In the genomic region with DNA sequence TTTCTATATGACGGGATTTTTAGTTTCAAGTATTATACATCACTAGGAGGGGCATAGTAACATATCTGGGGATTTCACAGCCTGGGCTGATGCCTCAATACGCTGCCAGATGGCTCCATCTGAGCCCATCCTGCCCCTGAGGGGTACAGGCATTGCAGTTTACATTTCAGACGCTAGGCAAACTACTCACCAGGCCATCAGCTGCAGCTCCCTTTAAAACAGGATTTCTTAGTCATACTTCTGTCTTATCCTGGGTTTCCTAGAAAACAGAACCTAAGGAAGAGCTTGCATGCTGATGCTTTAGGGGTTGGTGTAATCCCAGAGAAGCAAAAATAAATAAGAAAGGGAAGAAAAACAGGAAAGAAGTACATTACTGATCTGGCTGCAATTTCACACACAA, we compare ENCODE assay signal across 14 cellular contexts.
DNase-seq lines count a peak whose midpoint lies in the region; ATAC-seq and TF ChIP-seq lines count a peak whose summit lies in the region.
"Had no signal": no experiment of that assay in that cellular context is flagged by ENCODE, and none has a peak within 500 bp of the region (broad histone marks: within the 10 kb centered on the region; RNA-seq: fewer than 3 reads in every experiment).

No MANE protein-coding gene starts in this region.

- no peak overlapping the region for H3K4ac ChIP-seq in H9 (ENCODE audit: low read depth, low read length)

- H3K9ac ChIP-seq in H9 (ENCODE audit: extremely low read depth, insufficient read length, low read length) (no peak overlapping the region), SK-N-SH (no peak overlapping the region), smooth muscle cell (ENCODE audit: low read depth) (no peak overlapping the region)

- H3K27me3 ChIP-seq in H9 (ENCODE audit: insufficient read depth, low read length) (no peaks in the 10 kb centered on the region), SK-N-SH (ENCODE audit: insufficient read depth) (no peaks in the 10 kb centered on the region), smooth muscle cell (ENCODE audit: low read depth) (no peaks in the 10 kb centered on the region)
- H3K27me3 ChIP-seq in CD8-positive, alpha-beta T cell (ENCODE audit: insufficient read depth, low read length): no peaks in the 10 kb centered on the region

- no peak overlapping the region for H2BK120ac ChIP-seq in H9 (ENCODE audit: low read depth, low read length, poor library complexity, severe bottlenecking)

- H3K36me3 Mint-ChIP-seq in H9 (ENCODE audit: insufficient read depth in 1 of 3, low read depth in 3 of 3): no peaks in the 10 kb centered on the region
- no peaks in the 10 kb centered on the region for H3K36me3 Mint-ChIP-seq in CD8-positive, alpha-beta T cell
- H3K36me3 Mint-ChIP-seq: activated CD4-positive, alpha-beta memory T cell treated with anti-CD3 and anti-CD28 coated beads for 36 hours had no signal

- H3K23me2 ChIP-seq in H9 (ENCODE audit: insufficient read length, low read depth, low read length, poor library complexity, severe bottlenecking): no peaks in the 10 kb centered on the region

- H2BK20ac ChIP-seq in H9 (ENCODE audit: low read depth, low read length, poor library complexity, severe bottlenecking): no peak overlapping the region

- no peak overlapping the region for H3K4me3 Mint-ChIP-seq in H9
- no peak overlapping the region for H3K4me3 Mint-ChIP-seq in CD8-positive, alpha-beta T cell
- H3K4me3 Mint-ChIP-seq: activated CD4-positive, alpha-beta memory T cell treated with anti-CD3 and anti-CD28 coated beads for 36 hours had no signal

- H3K4me2 ChIP-seq in H9 (ENCODE audit: insufficient read depth, insufficient read length, low read length): no peak overlapping the region
- H3K4me2 ChIP-seq in SK-N-SH: no peak overlapping the region
- H3K4me2 ChIP-seq in smooth muscle cell: no peak overlapping the region

- intact Hi-C loops in CD8-positive, alpha-beta T cell (cut with DNase I, micrococcal nuclease): no loop called here

- H3K23ac ChIP-seq in H9 (ENCODE audit: insufficient read length, low read depth, low read length): no peak overlapping the region

- no peak overlapping the region for H3K14ac ChIP-seq in H9 (ENCODE audit: insufficient read depth, low read length)

- H3K56ac ChIP-seq in H9 (ENCODE audit: insufficient read length, low read depth, low read length): no peak overlapping the region

- H3K4me1 ChIP-seq in H9 (ENCODE audit: insufficient read depth, low read length) (peaks cover 8% of the 10 kb centered on the region; the same call in 1 of the 2 replicates), SK-N-SH (ENCODE audit: control insufficient read depth in 1 of 2, insufficient read depth in 2 of 2, low read depth in 1 of 2, low read length in 1 of 2) (peaks cover 0 to 2% of the 10 kb centered on the region in 2 experiments; a peak in 1 of 4 replicates), smooth muscle cell (ENCODE audit: low read depth) (no peaks in the 10 kb centered on the region)
- H3K4me1 ChIP-seq in CD8-positive, alpha-beta T cell (ENCODE audit: insufficient read depth, low read length): no peaks in the 10 kb centered on the region
- H3K4me1 ChIP-seq: psoas muscle had no signal

- H3K18ac ChIP-seq in H9 (ENCODE audit: insufficient read length, low read depth, low read length): no peak overlapping the region

- WGBS in H9 (ENCODE audit: extremely low coverage, insufficient read length, low lambda C conversion rate): no CpG with 5 or more reads among the region's 3 CpGs
- WGBS in SK-N-SH (ENCODE audit: low lambda C conversion rate): 35% methylated on average over 3 of the region's 3 CpGs
- 28% methylated on average over 3 of the region's 3 CpGs for WGBS in smooth muscle cell (ENCODE audit: low lambda C conversion rate)

- no peaks in the 10 kb centered on the region for H3K79me2 ChIP-seq in H9 (ENCODE audit: insufficient read depth, low read length)
- H3K79me2 ChIP-seq in SK-N-SH (ENCODE audit: insufficient read depth): no peaks in the 10 kb centered on the region
- no peaks in the 10 kb centered on the region for H3K79me2 ChIP-seq in smooth muscle cell (ENCODE audit: low read depth)

- H2BK5ac ChIP-seq in H9 (ENCODE audit: insufficient read length, low read length): no peak overlapping the region

- no peak overlapping the region for H2BK12ac ChIP-seq in H9 (ENCODE audit: insufficient read length, low read depth, low read length)

- no peak overlapping the region; a peak in 1 of 7 replicates for H3K27ac Mint-ChIP-seq in H9
- no peak overlapping the region for H3K27ac Mint-ChIP-seq in CD8-positive, alpha-beta T cell
- H3K27ac Mint-ChIP-seq: activated CD4-positive, alpha-beta memory T cell treated with anti-CD3 and anti-CD28 coated beads for 36 hours had no signal

- no peaks in the 10 kb centered on the region for H3K27me3 Mint-ChIP-seq in H9 (ENCODE audit: low read depth)
- peaks cover 18% of the 10 kb centered on the region for H3K27me3 Mint-ChIP-seq in CD8-positive, alpha-beta T cell (ENCODE audit: low read depth)

- H4K20me1 ChIP-seq in H9 (ENCODE audit: control insufficient read depth, insufficient read depth, insufficient read length): no peaks in the 10 kb centered on the region
- H4K20me1 ChIP-seq in SK-N-SH (ENCODE audit: insufficient read depth): no peaks in the 10 kb centered on the region
- H4K20me1 ChIP-seq in smooth muscle cell (ENCODE audit: low read depth): no peaks in the 10 kb centered on the region

- H3T11ph ChIP-seq in H9 (ENCODE audit: low read length): no peak overlapping the region

- TF ChIP-seq RAD21 in SK-N-SH (IDR thresholded peaks at IDR 0.05; ENCODE audit: low read length): 0 out of 2 replicates have a peak, but pooled peaks have one; percentile 9

- POLR2A ChIA-PET in SK-N-SH (lab: Yijun Ruan, JAX): no interaction called here
- POLR2A ChIA-PET in CD8-positive, alpha-beta T cell (lab: Charles Lee): no interaction called here

- H3K4me3 ChIP-seq in SK-N-SH (ENCODE audit: low read depth in 2 of 2, low read length in 1 of 2) (no peak overlapping the region; a peak in 1 of 4 replicates), fibroblast of the aortic adventitia (ENCODE audit: low read depth, low read length) (no peak overlapping the region), smooth muscle cell (no peak overlapping the region)
- H3K4me3 ChIP-seq in CD8-positive, alpha-beta T cell (ENCODE audit: low read depth, low read length): no peak overlapping the region
- H3K4me3 ChIP-seq: lung, psoas muscle had no signal

- H3F3A ChIP-seq in SK-N-SH (replicated peaks; ENCODE audit: insufficient read depth): no peaks in the 10 kb centered on the region
- no peaks in the 10 kb centered on the region for H3F3A ChIP-seq in smooth muscle cell (ENCODE audit: low read depth)

- H3K9me2 ChIP-seq in SK-N-SH: no peaks in the 10 kb centered on the region

- no peak overlapping the region for H2AK5ac ChIP-seq in H9 (ENCODE audit: insufficient read length, low read length)

- TF ChIP-seq CTCF in H9 (conservative IDR thresholded peaks at IDR 0.05) (peak; percentile 61), SK-N-SH (IDR thresholded peaks at IDR 0.05) (no peak), fibroblast of the aortic adventitia (IDR thresholded peaks at IDR 0.05; ENCODE audit: insufficient read depth, low read length) (peak; percentile 12), smooth muscle cell (IDR thresholded peaks at IDR 0.05; ENCODE audit: borderline replicate concordance, insufficient read depth, poor library complexity, severe bottlenecking) (peak; percentile 54)
- TF ChIP-seq CTCF in CD8-positive, alpha-beta T cell (IDR thresholded peaks at IDR 0.05): no peak

- no peak overlapping the region for H4K91ac ChIP-seq in H9 (ENCODE audit: insufficient read length, low read depth, low read length)

- CTCF ChIA-PET in SK-N-SH (lab: Yijun Ruan, JAX): interaction anchor here (0.6 to 1.8 kb wide), 4 partner anchors 10 to 457 kb away, joined by 3 to 6 read pairs (median 4); no protein-coding TSS in a partner anchor
- CTCF ChIA-PET in CD8-positive, alpha-beta T cell (lab: Charles Lee): interaction anchor here (0.6 kb wide), 1 partner anchor 1367 kb away, joined by 3 read pairs; no protein-coding TSS in a partner anchor

- no peak overlapping the region for H4K5ac ChIP-seq in H9 (ENCODE audit: insufficient read length, low read depth, low read length)

- DNase-seq in H9 (peak; percentile 55), SK-N-SH (peak; percentile 9), fibroblast of the aortic adventitia (ENCODE audit: low read depth) (peak; percentile 11), smooth muscle cell (lab: John Stamatoyannopoulos, UW; ENCODE audit: unreplicated experiment) (no peak)
- no peak for DNase-seq in activated CD4-positive, alpha-beta T cell treated with anti-CD3 and anti-CD28 coated beads for 1 hour
- no peak for DNase-seq in CD8-positive, alpha-beta T cell
- DNase-seq: activated CD4-positive, alpha-beta memory T cell treated with anti-CD3 and anti-CD28 coated beads for 36 hours; activated naive CD4-positive, alpha-beta T cell; DMS53; NCI-H1092; NK-92 treated with Interleukin-12 subunit alpha and Interleukin-12 subunit beta, amount 100 ng/mL, for 24 hours; psoas muscle had no signal

- H3K79me1 ChIP-seq in H9 (ENCODE audit: insufficient read depth, low read depth, low read length, poor library complexity, severe bottlenecking): no peaks in the 10 kb centered on the region

- H3K4me1 Mint-ChIP-seq in H9: peaks cover 18 to 23% of the 10 kb centered on the region in 2 experiments
- no peaks in the 10 kb centered on the region for H3K4me1 Mint-ChIP-seq in CD8-positive, alpha-beta T cell (ENCODE audit: low read depth)

- no peak overlapping the region for H3K27ac ChIP-seq in H9 (ENCODE audit: insufficient read length, low read depth, low read length)
- H3K27ac ChIP-seq in SK-N-SH (ENCODE audit: low read depth in 2 of 2, low read length in 1 of 2): no peak overlapping the region
- H3K27ac ChIP-seq in smooth muscle cell (ENCODE audit: low read depth): no peak overlapping the region
- H3K27ac ChIP-seq in CD8-positive, alpha-beta T cell (ENCODE audit: low read depth, low read length): no peak overlapping the region
- H3K27ac ChIP-seq: psoas muscle had no signal

- no peak overlapping the region for H4K8ac ChIP-seq in H9 (replicated peaks; ENCODE audit: insufficient read length, low read depth, low read length)

- H3K36me3 ChIP-seq in SK-N-SH (replicated peaks in 1 of 2; ENCODE audit: control insufficient read depth in 1 of 2, insufficient read depth in 2 of 2, low read length in 1 of 2) (no peaks in the 10 kb centered on the region), smooth muscle cell (ENCODE audit: low read depth) (no peaks in the 10 kb centered on the region)
- no peaks in the 10 kb centered on the region for H3K36me3 ChIP-seq in CD8-positive, alpha-beta T cell (ENCODE audit: insufficient read depth, low read length)

- H2BK15ac ChIP-seq in H9 (ENCODE audit: low read depth, low read length): no peak overlapping the region

- H2AFZ ChIP-seq in H9 (ENCODE audit: low read length) (no peak overlapping the region), SK-N-SH (ENCODE audit: low read depth) (no peak overlapping the region), smooth muscle cell (ENCODE audit: low read depth) (no peak overlapping the region)

- no peak for TF ChIP-seq EP300 in SK-N-SH (IDR thresholded peaks at IDR 0.05; ENCODE audit: borderline replicate concordance in 1 of 2, low read depth in 1 of 2, low read length in 1 of 2)

- H3K9me3 Mint-ChIP-seq in H9: no peaks in the 10 kb centered on the region
- H3K9me3 Mint-ChIP-seq in CD8-positive, alpha-beta T cell: no peaks in the 10 kb centered on the region
- H3K9me3 Mint-ChIP-seq: activated CD4-positive, alpha-beta memory T cell treated with anti-CD3 and anti-CD28 coated beads for 36 hours had no signal

- no peaks in the 10 kb centered on the region for H3K9me3 ChIP-seq in H9 (ENCODE audit: control insufficient read depth, low read depth, low read length)
- no peaks in the 10 kb centered on the region for H3K9me3 ChIP-seq in SK-N-SH
- no peaks in the 10 kb centered on the region for H3K9me3 ChIP-seq in smooth muscle cell (replicated peaks; ENCODE audit: low read depth)
- H3K9me3 ChIP-seq in CD8-positive, alpha-beta T cell (ENCODE audit: low read length): no peaks in the 10 kb centered on the region
- H3K9me3 ChIP-seq: psoas muscle had no signal

- ATAC-seq in CD8-positive, alpha-beta T cell: no peak
- ATAC-seq in GM18519 (IDR thresholded peaks at IDR 0.05; ENCODE audit: low FRiP score, unreplicated experiment): no peak
- ATAC-seq: psoas muscle had no signal

Comparison
In these comparisons a context has a peak if more than half of its experiments do, and no peak if none do; other contexts are left out.
1. DNase-seq: peak in H9 (single experiment), SK-N-SH (single experiment) and fibroblast of the aortic adventitia (single experiment); none in smooth muscle cell (single experiment), activated CD4-positive, alpha-beta T cell treated with anti-CD3 and anti-CD28 coated beads for 1 hour (single experiment) and CD8-positive, alpha-beta T cell (0 of 7).
2. CTCF ChIP-seq: peak in H9 (single experiment), fibroblast of the aortic adventitia (single experiment) and smooth muscle cell (single experiment); none in SK-N-SH (single experiment) and CD8-positive, alpha-beta T cell (single experiment).